Comparison of ENCODE assay signal across 8 cellular contexts in the genomic region with DNA sequence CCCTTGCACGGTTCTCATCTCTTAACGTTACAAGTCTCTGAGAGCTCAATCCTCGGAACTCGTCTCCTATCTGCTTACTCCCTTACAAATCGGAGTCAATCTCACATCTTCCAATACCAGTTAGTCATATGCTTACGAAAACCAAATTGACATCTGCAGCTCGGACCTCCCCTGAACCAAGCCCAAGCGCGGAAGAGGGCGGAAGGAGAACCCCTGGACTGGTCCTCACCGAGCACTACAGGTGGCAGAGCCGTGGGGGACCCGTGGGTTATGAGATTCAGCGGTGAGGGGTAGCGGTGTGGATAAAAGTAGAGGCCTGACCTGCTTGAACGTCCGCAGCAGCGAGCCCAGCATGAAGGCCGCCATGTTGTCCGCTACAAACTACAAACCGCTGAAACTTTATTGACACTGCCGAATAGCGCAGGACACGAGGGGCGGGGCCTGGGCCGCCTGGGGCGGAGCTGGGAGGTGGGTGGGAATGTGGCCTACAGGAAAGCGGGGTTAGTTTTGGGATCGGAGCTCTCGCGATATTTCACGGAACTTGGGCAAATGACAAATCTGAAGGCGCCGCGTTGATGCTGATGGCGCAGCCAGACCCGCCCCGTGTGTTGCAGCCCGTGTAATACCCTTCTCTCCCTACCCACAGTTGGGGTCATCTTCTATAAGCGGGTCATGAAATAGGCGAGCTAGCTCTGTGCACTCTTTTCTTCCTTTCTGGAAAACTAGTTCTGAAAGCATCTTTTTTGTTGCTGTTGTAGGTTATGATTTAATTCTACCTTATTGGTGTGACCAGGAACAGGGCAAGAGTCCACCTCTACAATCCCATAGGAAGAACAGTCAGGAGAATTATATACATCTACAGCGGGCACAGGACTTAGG. TPM values are rescaled to one million over a fixed set of nuclear protein-coding genes. Genes with fewer than 3 reads are reported as not detected.
DNase-seq lines count a peak whose midpoint lies in the region; ATAC-seq and TF ChIP-seq lines count a peak whose summit lies in the region.

A gene (minus strand): TSS at position 383 of the 879 bp plus-strand sequence. CDS start 17 bp downstream, at position 366.

- H3K36me3 Mint-ChIP-seq in GM23338 (ENCODE audit: low read depth), result no peaks in the 10 kb centered on the region
- peaks cover 0 to 7% (median 0%) of the 10 kb centered on the region in 5 donors for H3K36me3 Mint-ChIP-seq in naive thymus-derived CD4-positive, alpha-beta T cell
- peaks cover 4 to 13% of the 10 kb centered on the region in 2 donors for H3K36me3 Mint-ChIP-seq in stimulated activated naive B cell treated with anti-CD40 and anti-IgM and Interleukin-4, amounts not matched to agents 10 μg/mL and 1 μg/mL and 100 μg/mL, for 72 hours

- peak within 1 kb of the TSS; percentile 89 for H2AFZ ChIP-seq in GM23338
- H2AFZ ChIP-seq in fibroblast of lung (ENCODE audit: low read length), result peak within 1 kb of the TSS; percentile 93

- H3K27me3 Mint-ChIP-seq in GM23338 (ENCODE audit: insufficient read depth, low read depth, poor library complexity), result peaks cover 4% of the 10 kb centered on the region
- no peaks in the 10 kb centered on the region for H3K27me3 Mint-ChIP-seq in naive thymus-derived CD4-positive, alpha-beta T cell
- H3K27me3 Mint-ChIP-seq in stimulated activated naive B cell treated with anti-CD40 and anti-IgM and Interleukin-4, amounts not matched to agents 10 μg/mL and 1 μg/mL and 100 μg/mL, for 72 hours, result no peaks in the 10 kb centered on the region

- H3K36me3 ChIP-seq in GM23338 (ENCODE audit: insufficient read depth) (peaks cover 3% of the 10 kb centered on the region; the same call in 1 of the 2 replicates), fibroblast of lung (ENCODE audit: control insufficient read depth, insufficient read depth, low read length) (peaks cover 2% of the 10 kb centered on the region)
- peaks cover 0 to 6% (median 0%) of the 10 kb centered on the region in 3 experiments for H3K36me3 ChIP-seq in naive thymus-derived CD4-positive, alpha-beta T cell (ENCODE audit: control insufficient read depth in 2 of 3, insufficient read depth in 3 of 3, low read length in 3 of 3)

- H3K9me3 Mint-ChIP-seq in GM23338, result no peaks in the 10 kb centered on the region
- H3K9me3 Mint-ChIP-seq in naive thymus-derived CD4-positive, alpha-beta T cell, result peaks cover 0 to 8% (median 0%) of the 10 kb centered on the region in 11 donors
- peaks cover 0 to 4% of the 10 kb centered on the region in 2 donors for H3K9me3 Mint-ChIP-seq in stimulated activated naive B cell treated with anti-CD40 and anti-IgM and Interleukin-4, amounts not matched to agents 10 μg/mL and 1 μg/mL and 100 μg/mL, for 72 hours

- H3F3A ChIP-seq in GM23338 (replicated peaks; ENCODE audit: low read depth), result no peaks in the 10 kb centered on the region

- CTCF ChIA-PET in naive thymus-derived CD4-positive, alpha-beta T cell (lab: Charles Lee), result interaction anchor here (0.9 to 1.9 kb wide), 3 partner anchors 20 to 102 kb away, joined by 3 to 22 read pairs (median 4); a partner anchor contains a TSS

- H4K20me1 ChIP-seq in GM23338 (replicated peaks; ENCODE audit: insufficient read depth) (peaks cover 5% of the 10 kb centered on the region; the same call in 1 of the 2 replicates), fibroblast of lung (ENCODE audit: control insufficient read depth, extremely low read depth, insufficient read depth, low read length) (no peaks in the 10 kb centered on the region)

- TF ChIP-seq CTCF in GM23338 (conservative IDR thresholded peaks at IDR 0.05; ENCODE audit: low read depth in 2 of 2) (no peak), fibroblast of lung (conservative IDR thresholded peaks at IDR 0.05 in 1 of 2, IDR thresholded peaks at IDR 0.05 in 1 of 2; ENCODE audit: low read depth in 1 of 2, low read length in 2 of 2) (no peak)

- intact Hi-C loops in naive thymus-derived CD4-positive, alpha-beta T cell (cut with micrococcal nuclease), result loop anchor here (1.0 to 10.0 kb wide), 18 partner anchors 24 to 1546 kb away; a partner anchor contains a TSS

- POLR2A ChIA-PET in naive thymus-derived CD4-positive, alpha-beta T cell (lab: Charles Lee), result interaction anchor here (0.6 to 5.8 kb wide), 29 partner anchors 9 to 1547 kb away, joined by 3 to 185 read pairs (median 4); a partner anchor contains a TSS

- H3K79me2 ChIP-seq in GM23338 (replicated peaks; ENCODE audit: insufficient read depth) (peaks cover 38% of the 10 kb centered on the region), fibroblast of lung (ENCODE audit: control insufficient read depth, insufficient read depth, low read length) (peaks cover 28% of the 10 kb centered on the region)

- H3K4me3 Mint-ChIP-seq in GM23338, result peak within 1 kb of the TSS; percentile 96
- H3K4me3 Mint-ChIP-seq in naive thymus-derived CD4-positive, alpha-beta T cell, result peak within 1 kb of the TSS; percentile 86 to 97 (median 92)
- H3K4me3 Mint-ChIP-seq in stimulated activated naive B cell treated with anti-CD40 and anti-IgM and Interleukin-4, amounts not matched to agents 10 μg/mL and 1 μg/mL and 100 μg/mL, for 72 hours, result peak within 1 kb of the TSS; percentile 86 to 88

- H3K4me1 ChIP-seq in GM23338 (ENCODE audit: insufficient read depth) (no peaks in the 10 kb centered on the region), fibroblast of lung (ENCODE audit: control insufficient read depth, extremely low read depth, insufficient read depth, low read length) (no peaks in the 10 kb centered on the region)
- H3K4me1 ChIP-seq in naive thymus-derived CD4-positive, alpha-beta T cell (ENCODE audit: control insufficient read depth in 2 of 2, insufficient read depth in 2 of 2, low read length in 2 of 2), result peaks cover 6 to 12% of the 10 kb centered on the region in 2 donors

- H3K4me2 ChIP-seq in GM23338 (peak within 1 kb of the TSS; percentile 81), fibroblast of lung (ENCODE audit: extremely low read depth, insufficient read depth, low read length) (peak within 1 kb of the TSS; percentile 77)

- no peaks in the 10 kb centered on the region; the same call in 2 of the 3 replicates for H3K4me1 Mint-ChIP-seq in GM23338
- H3K4me1 Mint-ChIP-seq in naive thymus-derived CD4-positive, alpha-beta T cell, result peaks cover 23 to 47% (median 36%) of the 10 kb centered on the region in 7 donors
- peaks cover 16 to 20% of the 10 kb centered on the region in 2 donors for H3K4me1 Mint-ChIP-seq in stimulated activated naive B cell treated with anti-CD40 and anti-IgM and Interleukin-4, amounts not matched to agents 10 μg/mL and 1 μg/mL and 100 μg/mL, for 72 hours

- H3K27ac Mint-ChIP-seq in GM23338, result peak within 1 kb of the TSS; percentile 93
- peak within 1 kb of the TSS; percentile 84 to 98 (median 90) for H3K27ac Mint-ChIP-seq in naive thymus-derived CD4-positive, alpha-beta T cell
- peak within 1 kb of the TSS; percentile 86 for H3K27ac Mint-ChIP-seq in stimulated activated naive B cell treated with anti-CD40 and anti-IgM and Interleukin-4, amounts not matched to agents 10 μg/mL and 1 μg/mL and 100 μg/mL, for 72 hours

- H3K9me2 ChIP-seq in GM23338 (ENCODE audit: insufficient read depth), result peaks cover 10% of the 10 kb centered on the region

- H3K9me3 ChIP-seq in fibroblast of lung (ENCODE audit: control insufficient read depth, insufficient read depth, low read depth, low read length), result no peaks in the 10 kb centered on the region
- no peaks in the 10 kb centered on the region for H3K9me3 ChIP-seq in naive thymus-derived CD4-positive, alpha-beta T cell (ENCODE audit: control insufficient read depth in 2 of 3, low read length in 3 of 3)

- peak; percentile 97 for ATAC-seq in GM23338
- peak; percentile 97 for ATAC-seq in naive thymus-derived CD4-positive, alpha-beta T cell
- ATAC-seq in stimulated activated naive B cell treated with anti-CD40 and anti-IgM and Interleukin-4, amounts not matched to agents 10 μg/mL and 1 μg/mL and 100 μg/mL, for 72 hours (replicated peaks), result peak; percentile 93 to 96

- H3K4me3 ChIP-seq in GM23338 (peak within 1 kb of the TSS; percentile 80), fibroblast of lung (replicated peaks in 1 of 4; ENCODE audit: control extremely low read depth in 1 of 4, insufficient read depth in 1 of 4, low read depth in 3 of 4, low read length in 4 of 4) (peak within 1 kb of the TSS; percentile 63 to 100 (median 87))
- peak within 1 kb of the TSS; percentile 86 for H3K4me3 ChIP-seq in naive thymus-derived CD4-positive, alpha-beta T cell (ENCODE audit: low read length)

- peak; percentile 97 for DNase-seq in Daoy (ENCODE audit: low read depth)
- DNase-seq in GM23338 (ENCODE audit: low spot score), result peak; percentile 100
- peak; percentile 96 for DNase-seq in LHCN-M2 (ENCODE audit: low read depth)
- DNase-seq in RPMI8226, result peak; percentile 99
- DNase-seq in activated T-helper 1 cell treated with anti-CD3 and anti-CD28 coated beads, Interleukin-2, amount 50 U/mL, for 16 hours (ENCODE audit: low read depth in 1 of 2, low spot score in 1 of 2), result peak; percentile 94 to 95
- DNase-seq in fibroblast of lung (ENCODE audit: low read depth in 2 of 2), result peak; percentile 98 to 99
- peak; percentile 93 to 98 (median 97) for DNase-seq in naive thymus-derived CD4-positive, alpha-beta T cell
- peak; percentile 97 for DNase-seq in stimulated activated naive B cell treated with anti-CD40 and anti-IgM and Interleukin-4, amounts not matched to agents 10 μg/mL and 1 μg/mL and 100 μg/mL, for 72 hours

- H3K27ac ChIP-seq in GM23338 (ENCODE audit: low read depth) (peak within 1 kb of the TSS; percentile 60; the same call in 1 of the 2 replicates), fibroblast of lung (ENCODE audit: insufficient read depth, low read length) (peak within 1 kb of the TSS; percentile 92)
- H3K27ac ChIP-seq in naive thymus-derived CD4-positive, alpha-beta T cell (ENCODE audit: low read depth, low read length), result peak within 1 kb of the TSS; percentile 92

- no peaks in the 10 kb centered on the region for H3K27me3 ChIP-seq in GM23338 (ENCODE audit: insufficient read depth)
- no peaks in the 10 kb centered on the region for H3K27me3 ChIP-seq in fibroblast of lung (ENCODE audit: control insufficient read depth, insufficient read depth, low read length)
- no peaks in the 10 kb centered on the region for H3K27me3 ChIP-seq in naive thymus-derived CD4-positive, alpha-beta T cell (ENCODE audit: control insufficient read depth in 2 of 2, insufficient read depth in 2 of 2, low read length in 2 of 2)

- H3K9ac ChIP-seq in fibroblast of lung (ENCODE audit: insufficient read depth, low read length), result peak within 1 kb of the TSS; percentile 90

TF ChIP-seq in GM23338, 12 proteins besides CTCF, POLR2A, EP300 and RAD21 (continues in another document):
- no peak for TF ChIP-seq ZNF114 (CRISPR knock-in tag; IDR thresholded peaks at IDR 0.05)

RNA-seq across cellular contexts. Expression of the gene that starts here (rescaled TPM):
- total RNA-seq in Daoy (2014; rRNA removed; shearing (Covaris generic)), result 21.3 and 29.0 TPM in 2 replicates
- 18.5 and 21.7 TPM in 2 replicates for total RNA-seq in GM23338 (2014; rRNA removed; shearing (Covaris generic))
- 75.7 and 77.7 TPM in 2 replicates for polyA plus RNA-seq in GM23338 (2016; fragmentation: Nextera tagmentation; extraction: Ambion mirVana)
- total RNA-seq in LHCN-M2 (2014; rRNA removed), result 13.5 and 17.2 TPM in 2 replicates
- 29.5 TPM for polyA plus RNA-seq in LHCN-M2 (2012)
- total RNA-seq in fibroblast of lung, result 31.3 and 39.5 TPM in 2 replicates
- 31.6 and 31.8 TPM in 2 replicates for polyA plus RNA-seq in fibroblast of lung
- polyA plus RNA-seq in fibroblast of lung (2012), result 37.0 and 39.8 TPM in 2 replicates
- 1.1 and 10.1 TPM in 2 replicates for polyA minus RNA-seq in fibroblast of lung (ENCODE audit: low replicate concordance)
- 10 to 100 TPM; 12.4 to 36.5 (median 31.5) TPM for total RNA-seq in naive thymus-derived CD4-positive, alpha-beta T cell
- polyA plus RNA-seq in naive thymus-derived CD4-positive, alpha-beta T cell, result 10 to 100 TPM; 53.6 to 67.6 TPM

Comparison
In these comparisons a context has a peak if more than half of its experiments do, and no peak if none do; other contexts are left out.
1. Peak in every context shown above with its lines: DNase-seq, ATAC-seq, H3K4me3 ChIP-seq and H3K27ac ChIP-seq.